1 cellular context compared by ENCODE assay signal in the genomic region with DNA sequence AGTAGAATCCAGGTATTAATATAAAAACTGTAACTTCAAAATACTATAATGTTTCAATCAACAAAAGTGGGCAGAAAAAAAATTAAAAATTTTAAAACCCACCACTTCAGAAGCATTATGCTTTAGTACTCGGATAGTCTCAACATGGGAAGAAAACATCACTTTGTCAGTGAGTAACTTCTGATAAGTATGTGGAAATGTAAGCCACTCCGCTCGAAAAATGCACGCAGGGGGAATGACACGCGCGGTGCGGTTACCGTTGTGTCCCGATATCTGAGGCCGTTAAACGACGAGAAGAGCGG.
TF ChIP-seq lines count a peak whose summit lies in the region.

No MANE protein-coding gene starts in this region.

TF ChIP-seq in HCT116, 20 proteins besides CTCF, POLR2A, EP300 and RAD21 (continued from another document):
- TF ChIP-seq, protein P1, sequence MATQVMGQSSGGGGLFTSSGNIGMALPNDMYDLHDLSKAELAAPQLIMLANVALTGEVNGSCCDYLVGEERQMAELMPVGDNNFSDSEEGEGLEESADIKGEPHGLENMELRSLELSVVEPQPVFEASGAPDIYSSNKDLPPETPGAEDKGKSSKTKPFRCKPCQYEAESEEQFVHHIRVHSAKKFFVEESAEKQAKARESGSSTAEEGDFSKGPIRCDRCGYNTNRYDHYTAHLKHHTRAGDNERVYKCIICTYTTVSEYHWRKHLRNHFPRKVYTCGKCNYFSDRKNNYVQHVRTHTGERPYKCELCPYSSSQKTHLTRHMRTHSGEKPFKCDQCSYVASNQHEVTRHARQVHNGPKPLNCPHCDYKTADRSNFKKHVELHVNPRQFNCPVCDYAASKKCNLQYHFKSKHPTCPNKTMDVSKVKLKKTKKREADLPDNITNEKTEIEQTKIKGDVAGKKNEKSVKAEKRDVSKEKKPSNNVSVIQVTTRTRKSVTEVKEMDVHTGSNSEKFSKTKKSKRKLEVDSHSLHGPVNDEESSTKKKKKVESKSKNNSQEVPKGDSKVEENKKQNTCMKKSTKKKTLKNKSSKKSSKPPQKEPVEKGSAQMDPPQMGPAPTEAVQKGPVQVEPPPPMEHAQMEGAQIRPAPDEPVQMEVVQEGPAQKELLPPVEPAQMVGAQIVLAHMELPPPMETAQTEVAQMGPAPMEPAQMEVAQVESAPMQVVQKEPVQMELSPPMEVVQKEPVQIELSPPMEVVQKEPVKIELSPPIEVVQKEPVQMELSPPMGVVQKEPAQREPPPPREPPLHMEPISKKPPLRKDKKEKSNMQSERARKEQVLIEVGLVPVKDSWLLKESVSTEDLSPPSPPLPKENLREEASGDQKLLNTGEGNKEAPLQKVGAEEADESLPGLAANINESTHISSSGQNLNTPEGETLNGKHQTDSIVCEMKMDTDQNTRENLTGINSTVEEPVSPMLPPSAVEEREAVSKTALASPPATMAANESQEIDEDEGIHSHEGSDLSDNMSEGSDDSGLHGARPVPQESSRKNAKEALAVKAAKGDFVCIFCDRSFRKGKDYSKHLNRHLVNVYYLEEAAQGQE (IDR thresholded peaks at IDR 0.05; ENCODE audit: low read depth) = no peak
